8 cellular contexts compared by ENCODE assay signal in the genomic region with DNA sequence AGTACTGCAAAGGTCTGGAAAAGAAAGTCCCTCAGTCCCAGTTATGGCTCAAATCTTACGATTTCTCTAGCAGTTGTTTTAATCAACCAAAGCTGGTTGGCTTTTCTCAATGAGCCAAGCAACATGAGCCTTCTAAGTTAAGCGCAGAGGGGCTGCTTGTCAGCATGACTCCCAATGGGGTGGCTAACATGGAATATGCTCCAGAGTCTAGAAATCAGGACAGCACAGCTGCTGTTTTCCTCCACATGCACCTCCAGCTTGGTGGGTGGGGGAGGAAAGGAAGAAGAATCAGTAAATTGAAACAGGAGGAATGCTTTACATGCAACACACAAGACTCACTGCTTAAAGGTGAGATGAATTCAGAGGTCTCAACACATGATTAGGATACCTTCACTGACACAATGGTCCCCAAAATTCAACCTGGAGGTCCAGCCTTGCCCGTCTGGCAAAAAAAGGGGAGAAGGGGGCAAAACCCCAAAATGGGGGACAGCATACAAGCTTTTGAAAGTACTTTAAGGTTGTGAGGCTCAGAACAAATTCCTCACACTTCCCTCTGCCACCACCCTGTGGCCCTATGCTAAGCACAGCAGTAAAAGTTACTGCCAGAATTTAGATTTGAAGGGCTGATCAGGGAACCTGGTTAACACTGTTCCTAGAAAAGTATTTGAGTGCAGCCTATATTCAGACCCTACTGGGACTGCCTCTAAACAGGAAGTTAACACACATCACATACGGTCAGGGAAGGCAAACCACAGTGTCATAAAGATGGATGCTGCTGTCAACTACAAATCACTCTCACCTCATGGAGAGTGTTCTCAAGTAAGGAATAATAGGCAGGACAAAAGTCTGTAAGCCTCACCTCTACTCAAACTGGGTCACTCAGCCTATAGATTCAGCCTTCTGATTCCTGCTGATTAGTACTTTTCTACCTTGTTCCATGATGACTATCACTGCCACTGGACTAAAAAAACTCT. TPM values are rescaled to one million over a fixed set of nuclear protein-coding genes. Genes with fewer than 3 reads are reported as not detected.
DNase-seq lines count a peak whose midpoint lies in the region; ATAC-seq and TF ChIP-seq lines count a peak whose summit lies in the region.

No MANE protein-coding gene starts in this region.

- H3K9me3 ChIP-seq in Panc1 (ENCODE audit: control insufficient read depth, insufficient read depth, low read depth, low read length) (no peaks in the 10 kb centered on the region), ectodermal cell (ENCODE audit: control insufficient read depth, low read length) (no peaks in the 10 kb centered on the region), neuron (ENCODE audit: low read length) (no peaks in the 10 kb centered on the region)

- in situ Hi-C loops in Panc1 (cut with HindIII; ENCODE audit: low pct_unique_long_range_greater_than_20kb, low sequenced_read_pairs) = no loop called here

- H3K36me3 ChIP-seq in Panc1 (ENCODE audit: control insufficient read depth, insufficient read depth, low read length) (no peaks in the 10 kb centered on the region), ectodermal cell (ENCODE audit: control insufficient read depth, insufficient read depth, low read length) (no peaks in the 10 kb centered on the region), neuron (ENCODE audit: insufficient read depth, low read length) (peaks cover 11% of the 10 kb centered on the region)

- intact Hi-C loops in activated naive CD4-positive, alpha-beta T cell treated with anti-CD3 and anti-CD28 coated beads for 36 hours (cut with micrococcal nuclease) = loop anchor here (5.0 kb wide), 1 partner anchor 98 kb away; no protein-coding TSS in a partner anchor
- intact Hi-C loops in Panc1 (cut with micrococcal nuclease; ENCODE audit: unreplicated experiment) = loop anchor here (5.0 kb wide), 1 partner anchor 98 kb away; no protein-coding TSS in a partner anchor

- ATAC-seq in Panc1 (no peak), GM19463 (IDR thresholded peaks at IDR 0.05; ENCODE audit: unreplicated experiment) (no peak)

- peak overlapping the region; percentile 83 for H3K27ac Mint-ChIP-seq in activated naive CD4-positive, alpha-beta T cell treated with anti-CD3 and anti-CD28 coated beads for 36 hours

- WGBS in ectodermal cell, 2 experiments = 65 to 70% methylated on average over 4 of the region's 4 CpGs

- H3K27me3 ChIP-seq in Panc1 (ENCODE audit: control insufficient read depth, insufficient read depth, low read length) (no peaks in the 10 kb centered on the region), ectodermal cell (ENCODE audit: control insufficient read depth, insufficient read depth, low read length, poor library complexity, severe bottlenecking) (no peaks in the 10 kb centered on the region), neuron (ENCODE audit: insufficient read depth, low read length) (no peaks in the 10 kb centered on the region)

- H3K4me1 ChIP-seq in Panc1 (ENCODE audit: control insufficient read depth, insufficient read depth, low read length) (peaks cover 19% of the 10 kb centered on the region), ectodermal cell (ENCODE audit: control insufficient read depth, insufficient read depth, low read length) (peaks cover 23% of the 10 kb centered on the region), neuron (ENCODE audit: insufficient read depth, low read length) (peaks cover 32% of the 10 kb centered on the region)

- no peak overlapping the region for H2AFZ ChIP-seq in neuron (ENCODE audit: low read depth, low read length)

- H3K9me3 Mint-ChIP-seq in activated naive CD4-positive, alpha-beta T cell treated with anti-CD3 and anti-CD28 coated beads for 36 hours = no peaks in the 10 kb centered on the region

- CTCF ChIA-PET in activated naive CD4-positive, alpha-beta T cell treated with anti-CD3 and anti-CD28 coated beads for 36 hours (lab: Charles Lee) = interaction anchor here (0.6 to 2.4 kb wide), 12 partner anchors 9 to 1076 kb away, joined by 3 to 7 read pairs (median 4); a partner anchor contains a TSS
- CTCF ChIA-PET in Panc1 (lab: Charles Lee) = interaction anchor here (0.6 kb wide), 2 partner anchors 18 to 38 kb away, joined by 3 to 6 read pairs; a partner anchor contains a TSS

- POLR2A ChIA-PET in Panc1 (lab: Charles Lee) = interaction anchor here (0.5 kb wide), 1 partner anchor 232 kb away, joined by 10 read pairs; no protein-coding TSS in a partner anchor

- H3K4me3 ChIP-seq in Panc1 (ENCODE audit: low read depth in 2 of 2, low read length in 2 of 2) (peak overlapping the region in 1 of 2 experiments; percentile 76; a peak in 3 of 4 replicates), ectodermal cell (ENCODE audit: insufficient read depth, low read depth, low read length) (peak overlapping the region; percentile 73), neuron (ENCODE audit: low read length) (peak overlapping the region; percentile 72)

- TSS peak; percentile 57 for BruUV-seq in Panc1 (replicated peaks; lab: Mats Ljungman, UMichigan)

- peak; percentile 43 for DNase-seq in activated naive CD4-positive, alpha-beta T cell treated with anti-CD3 and anti-CD28 coated beads for 36 hours
- DNase-seq in activated naive CD4-positive, alpha-beta T cell treated with anti-CD3 and anti-CD28 coated beads, Interleukin-2, amount 50 U/mL, for 16 hours = no peak
- no peak for DNase-seq in Panc1 (ENCODE audit: low read depth, low spot score)
- no peak for DNase-seq in NCI-H2029 treated with DMSO at 0.1 percent for 48 hours (lab: John Stamatoyannopoulos, UW)
- no peak for DNase-seq in effector CD4-positive, alpha-beta T cell

- no peaks in the 10 kb centered on the region for H3K27me3 Mint-ChIP-seq in activated naive CD4-positive, alpha-beta T cell treated with anti-CD3 and anti-CD28 coated beads for 36 hours (ENCODE audit: low read depth)

- peaks cover 54% of the 10 kb centered on the region for H3K4me1 Mint-ChIP-seq in activated naive CD4-positive, alpha-beta T cell treated with anti-CD3 and anti-CD28 coated beads for 36 hours (ENCODE audit: low read depth)

- peak overlapping the region; percentile 81 for H3K4me3 Mint-ChIP-seq in activated naive CD4-positive, alpha-beta T cell treated with anti-CD3 and anti-CD28 coated beads for 36 hours

- H3K36me3 Mint-ChIP-seq in activated naive CD4-positive, alpha-beta T cell treated with anti-CD3 and anti-CD28 coated beads for 36 hours (ENCODE audit: low read depth) = peaks cover 6% of the 10 kb centered on the region

- TF ChIP-seq CTCF in Panc1 (IDR thresholded peaks at IDR 0.05) = no peak; the same call in 1 of the 2 replicates

- H3K27ac ChIP-seq in Panc1 (ENCODE audit: low read length) (peak overlapping the region; percentile 92), ectodermal cell (ENCODE audit: insufficient read depth, low read depth, low read length, poor library complexity, severe bottlenecking) (no peak overlapping the region)

RNA-seq across cellular contexts. Expression of a gene that starts 2.6 kb away (rescaled TPM):
- 10 to 100 TPM; 69.0 to 70.2 TPM for total RNA-seq in activated naive CD4-positive, alpha-beta T cell treated with anti-CD3 and anti-CD28 coated beads for 36 hours
- 47.2 TPM for total RNA-seq in Panc1 (2021; ENCODE audit: unreplicated experiment)
- 10.9 TPM for polyA plus RNA-seq in Panc1 (2012; ENCODE audit: insufficient read length)
- 39.7 TPM for polyA plus RNA-seq in ectodermal cell (2013, experiment 1 of 4)
- polyA plus RNA-seq in ectodermal cell (2013, experiment 2 of 4) = 42.1 TPM
- polyA plus RNA-seq in ectodermal cell (2013, experiment 3 of 4) = 28.0 TPM
- 34.4 TPM for polyA plus RNA-seq in ectodermal cell (2013, experiment 4 of 4)

RNA-seq across cellular contexts. Expression of a gene that starts 26.4 kb away (rescaled TPM):
- total RNA-seq in activated naive CD4-positive, alpha-beta T cell treated with anti-CD3 and anti-CD28 coated beads for 36 hours = 100 to 1,000 TPM; 124 to 130 TPM
- total RNA-seq in Panc1 (2021; ENCODE audit: unreplicated experiment) = 56.2 TPM
- polyA plus RNA-seq in Panc1 (2012; ENCODE audit: insufficient read length) = 57.3 TPM
- 17.6 TPM for polyA plus RNA-seq in ectodermal cell (2013, experiment 1 of 4)
- 17.6 TPM for polyA plus RNA-seq in ectodermal cell (2013, experiment 2 of 4)
- polyA plus RNA-seq in ectodermal cell (2013, experiment 3 of 4) = 13.5 TPM
- polyA plus RNA-seq in ectodermal cell (2013, experiment 4 of 4) = 15.7 TPM

RNA-seq across cellular contexts. Expression of a gene that starts 38.2 kb away (rescaled TPM):
- 10 to 100 TPM; 72.6 to 83.0 TPM for total RNA-seq in activated naive CD4-positive, alpha-beta T cell treated with anti-CD3 and anti-CD28 coated beads for 36 hours
- total RNA-seq in Panc1 (2021; ENCODE audit: unreplicated experiment) = 39.3 TPM
- polyA plus RNA-seq in Panc1 (2012; ENCODE audit: insufficient read length) = 47.6 TPM
- 34.6 TPM for polyA plus RNA-seq in ectodermal cell (2013, experiment 1 of 4)
- 35.8 TPM for polyA plus RNA-seq in ectodermal cell (2013, experiment 2 of 4)
- polyA plus RNA-seq in ectodermal cell (2013, experiment 3 of 4) = 25.7 TPM
- polyA plus RNA-seq in ectodermal cell (2013, experiment 4 of 4) = 29.4 TPM

RNA-seq across cellular contexts. Expression of a gene that starts 43.2 kb away (rescaled TPM):
- 10 to 100 TPM; 51.0 to 52.1 TPM for total RNA-seq in activated naive CD4-positive, alpha-beta T cell treated with anti-CD3 and anti-CD28 coated beads for 36 hours
- total RNA-seq in Panc1 (2021; ENCODE audit: unreplicated experiment) = 158 TPM
- polyA plus RNA-seq in Panc1 (2012; ENCODE audit: insufficient read length) = 185 TPM
- polyA plus RNA-seq in ectodermal cell (2013, experiment 1 of 4) = 142 TPM
- polyA plus RNA-seq in ectodermal cell (2013, experiment 2 of 4) = 146 TPM
- 108 TPM for polyA plus RNA-seq in ectodermal cell (2013, experiment 3 of 4)
- 117 TPM for polyA plus RNA-seq in ectodermal cell (2013, experiment 4 of 4)

RNA-seq across cellular contexts. Expression of a gene that starts 47.5 kb away (rescaled TPM):
- 1 to 10 TPM; 5.6 to 7.4 TPM for total RNA-seq in activated naive CD4-positive, alpha-beta T cell treated with anti-CD3 and anti-CD28 coated beads for 36 hours
- 12.3 TPM for total RNA-seq in Panc1 (2021; ENCODE audit: unreplicated experiment)
- polyA plus RNA-seq in Panc1 (2012; ENCODE audit: insufficient read length) = 14.8 TPM
- polyA plus RNA-seq in ectodermal cell (2013, experiment 1 of 4) = 31.2 TPM
- polyA plus RNA-seq in ectodermal cell (2013, experiment 2 of 4) = 29.9 TPM
- 29.5 TPM for polyA plus RNA-seq in ectodermal cell (2013, experiment 3 of 4)
- polyA plus RNA-seq in ectodermal cell (2013, experiment 4 of 4) = 35.7 TPM
